ENCODE assay signal across 8 cellular contexts in the genomic region with DNA sequence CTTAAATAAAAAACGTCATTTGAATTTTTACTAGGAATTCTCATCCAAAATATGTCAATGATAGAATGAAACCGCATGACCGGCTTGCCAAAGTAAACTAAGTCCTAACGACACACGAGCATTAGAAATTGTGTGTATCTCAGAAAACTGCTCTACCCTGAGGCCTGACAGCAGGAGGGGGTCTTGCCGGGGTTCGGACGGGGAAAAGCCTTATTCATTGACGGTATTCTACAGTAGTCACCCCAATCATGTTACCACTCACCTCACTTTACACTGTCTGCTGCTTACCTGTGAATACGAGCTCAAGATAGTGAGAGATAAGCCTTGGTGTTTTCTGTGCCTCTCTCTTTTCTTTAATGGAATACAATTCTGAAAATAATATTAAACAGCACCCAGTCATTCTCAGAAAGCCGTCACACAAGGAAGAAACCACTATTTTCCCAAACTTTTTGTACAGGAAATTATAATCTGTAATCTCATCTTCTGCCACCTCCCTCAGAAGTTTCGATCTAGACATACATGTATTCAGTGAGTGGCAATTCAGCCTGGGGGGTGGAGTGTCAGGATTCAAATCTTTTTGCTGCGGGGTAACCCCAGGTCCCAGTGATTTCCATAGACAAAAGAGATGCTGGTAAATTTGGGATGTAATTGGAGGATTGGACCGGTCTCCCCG. TPM values are rescaled to one million over a fixed set of nuclear protein-coding genes. Genes with fewer than 3 reads are reported as not detected.
DNase-seq lines count a peak whose midpoint lies in the region; ATAC-seq and TF ChIP-seq lines count a peak whose summit lies in the region.

No MANE protein-coding gene starts in this region.

- H3K27me3 Mint-ChIP-seq in CD8-positive, alpha-beta memory T cell, result peaks cover 2 to 10% of the 10 kb centered on the region in 2 donors
- no peaks in the 10 kb centered on the region for H3K27me3 Mint-ChIP-seq in natural killer cell (ENCODE audit: low read depth in 2 of 2)

- CTCF ChIA-PET in CD8-positive, alpha-beta memory T cell (lab: Charles Lee), result interaction anchor here (0.5 to 4.1 kb wide), 3 partner anchors 12 to 577 kb away, joined by 3 to 85 read pairs (median 28); a partner anchor contains a TSS

- H3K4me1 Mint-ChIP-seq in CD8-positive, alpha-beta memory T cell, result peaks cover 43 to 56% (median 47%) of the 10 kb centered on the region in 3 donors
- H3K4me1 Mint-ChIP-seq in natural killer cell, result peaks cover 54 to 55% of the 10 kb centered on the region in 2 donors

- peak overlapping the region; percentile 78 for H3K4me3 ChIP-seq in CD8-positive, alpha-beta memory T cell (ENCODE audit: low read length)
- H3K4me3 ChIP-seq in astrocyte of the cerebellum (ENCODE audit: low read depth, low read length), result peak overlapping the region; percentile 70

- ATAC-seq in HG02610 (IDR thresholded peaks at IDR 0.05; ENCODE audit: unreplicated experiment) (peak; percentile 20), natural killer cell (peak; percentile 1 to 4 (median 2))

- peaks cover 0 to 5% (median 0%) of the 10 kb centered on the region in 3 donors for H3K36me3 Mint-ChIP-seq in CD8-positive, alpha-beta memory T cell
- no peaks in the 10 kb centered on the region for H3K36me3 Mint-ChIP-seq in natural killer cell

- H3K27ac Mint-ChIP-seq in CD8-positive, alpha-beta memory T cell, result peak overlapping the region; percentile 77 to 95 (median 90)
- peak overlapping the region; percentile 89 to 98 for H3K27ac Mint-ChIP-seq in natural killer cell

- no peaks in the 10 kb centered on the region for H3K9me3 Mint-ChIP-seq in CD8-positive, alpha-beta memory T cell
- H3K9me3 Mint-ChIP-seq in natural killer cell, result no peaks in the 10 kb centered on the region

- peaks cover 37% of the 10 kb centered on the region for H3K4me1 ChIP-seq in CD8-positive, alpha-beta memory T cell (ENCODE audit: insufficient read depth, low read length)

- no peak for TF ChIP-seq CTCF in astrocyte of the cerebellum (IDR thresholded peaks at IDR 0.05; ENCODE audit: low read depth, low read length, missing control alignments)
- TF ChIP-seq CTCF in natural killer cell (IDR thresholded peaks at IDR 0.05), result no peak

- peak overlapping the region; percentile 86 to 100 (median 94) for H3K4me3 Mint-ChIP-seq in CD8-positive, alpha-beta memory T cell
- H3K4me3 Mint-ChIP-seq in natural killer cell, result peak overlapping the region; percentile 98

- no peaks in the 10 kb centered on the region for H3K36me3 ChIP-seq in CD8-positive, alpha-beta memory T cell (ENCODE audit: insufficient read depth, low read length)

- DNase-seq in CD8-positive, alpha-beta memory T cell, result peak in 1 of 5 donors; percentile 36
- DNase-seq in astrocyte of the cerebellum (ENCODE audit: low read depth) (no peak), natural killer cell (no peak), NCI-H2196 (lab: John Stamatoyannopoulos, UW; ENCODE audit: unreplicated experiment) (no peak), GM19238 (ENCODE audit: insufficient read length, low spot score) (no peak), head of caudate nucleus (no peak), AG20443 (ENCODE audit: low spot score) (no peak)

- intact Hi-C loops in natural killer cell (cut with micrococcal nuclease) (loop anchor here (5.0 kb wide), 2 partner anchors 757 to 857 kb away; a partner anchor contains a TSS), head of caudate nucleus (cut with DNase I) (loop anchor here (5.0 to 10.0 kb wide), 2 partner anchors 72 to 270 kb away; no protein-coding TSS in a partner anchor)

- peak overlapping the region; percentile 38 for H3K27ac ChIP-seq in CD8-positive, alpha-beta memory T cell (ENCODE audit: low read depth, low read length)

- H3K27me3 ChIP-seq in CD8-positive, alpha-beta memory T cell (ENCODE audit: insufficient read depth, low read length, poor library complexity, severe bottlenecking), result no peaks in the 10 kb centered on the region

- in situ Hi-C loops in astrocyte of the cerebellum (cut with HindIII; ENCODE audit: low sequenced_read_pairs), result no loop called here

- POLR2A ChIA-PET in CD8-positive, alpha-beta memory T cell (lab: Charles Lee), result interaction anchor here (1.6 to 8.0 kb wide), 2 partner anchors 12 to 576 kb away, joined by 6 to 115 read pairs; a partner anchor contains a TSS

- no peaks in the 10 kb centered on the region for H3K9me3 ChIP-seq in CD8-positive, alpha-beta memory T cell (ENCODE audit: low read length)

RNA-seq across cellular contexts. Expression of a gene that starts 0.5 kb away (rescaled TPM):
- 10 to 100 TPM; 14.5 to 14.9 TPM for total RNA-seq in CD8-positive, alpha-beta memory T cell
- polyA plus RNA-seq in CD8-positive, alpha-beta memory T cell, result 19.6 TPM
- 10 to 100 TPM; 13.2 to 35.2 (median 21.6) TPM for total RNA-seq in natural killer cell

RNA-seq across cellular contexts. Expression of a gene that starts 13.2 kb away (rescaled TPM):
- 10 to 100 TPM; 65.2 to 68.8 TPM for total RNA-seq in CD8-positive, alpha-beta memory T cell
- polyA plus RNA-seq in CD8-positive, alpha-beta memory T cell, result 39.3 TPM
- 10 to 100 TPM; 56.4 to 67.6 (median 64.9) TPM for total RNA-seq in natural killer cell

RNA-seq across cellular contexts. Expression of a gene that starts 52.0 kb away (rescaled TPM):
- 1 to 10 TPM; 3.0 to 5.7 TPM for total RNA-seq in CD8-positive, alpha-beta memory T cell
- 2.6 TPM for polyA plus RNA-seq in CD8-positive, alpha-beta memory T cell
- total RNA-seq in natural killer cell, result 1 to 10 TPM; 2.1 to 3.0 (median 2.8) TPM
